ENCODE assay signal across 17 cellular contexts in the genomic region with DNA sequence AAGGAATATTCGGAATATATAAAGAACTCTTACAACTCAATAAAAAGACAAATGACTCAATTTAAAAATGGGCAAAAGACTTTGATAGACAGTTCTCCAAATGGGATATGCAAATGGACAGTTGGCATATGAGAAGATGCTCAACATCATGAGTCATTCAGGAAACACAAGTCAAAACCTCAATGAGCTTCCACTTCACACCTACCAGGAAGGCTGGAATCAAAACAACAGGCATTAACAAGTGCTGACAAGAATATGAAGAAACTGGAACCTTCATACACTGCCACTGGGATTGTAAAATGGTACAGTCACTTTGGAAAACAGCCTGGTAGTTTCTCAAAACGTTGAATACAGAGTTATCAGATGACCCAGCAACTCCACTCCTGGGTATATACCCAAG. TPM values are rescaled to one million over a fixed set of nuclear protein-coding genes. Genes with fewer than 3 reads are reported as not detected.
DNase-seq lines count a peak whose midpoint lies in the region; ATAC-seq, FAIRE-seq and TF ChIP-seq lines count a peak whose summit lies in the region.
"Had no signal": no experiment of that assay in that cellular context is flagged by ENCODE, and none has a peak within 500 bp of the region (broad histone marks: within the 10 kb centered on the region; RNA-seq: fewer than 3 reads in every experiment).

No MANE protein-coding gene starts in this region.

- intact Hi-C loops in activated T-helper 2 cell treated with anti-CD3 and anti-CD28 coated beads, Interferon-gamma antibody, Interleukin-2, Interleukin-4, amounts not matched to agents 10 μg/mL and 5 μg/mL and 100 μg/mL, durations not matched to agents 14 hours and 24 hours and 36 hours (cut with micrococcal nuclease): no loop called here
- intact Hi-C loops in kidney (cut with DNase I): no loop called here

- no peaks in the 10 kb centered on the region for H3K36me3 ChIP-seq in keratinocyte (ENCODE audit: control insufficient read depth in 2 of 2, extremely low read depth in 1 of 2, insufficient read depth in 2 of 2, low read length in 2 of 2)
- H3K36me3 ChIP-seq in kidney (ENCODE audit: control insufficient read depth in 1 of 2, insufficient read depth in 2 of 2, low read length in 2 of 2): no peaks in the 10 kb centered on the region

- H2AFZ ChIP-seq in keratinocyte (ENCODE audit: control insufficient read depth, low read length): no peak overlapping the region
- H2AFZ ChIP-seq: GM23248 had no signal

- H3K27ac ChIP-seq in A549 (no peak overlapping the region), keratinocyte (ENCODE audit: control insufficient read depth, insufficient read depth, low read length) (no peak overlapping the region), kidney (ENCODE audit: low read depth in 2 of 2, low read length in 2 of 2) (no peak overlapping the region)
- H3K27ac ChIP-seq: GM23248 had no signal

- H3K4me1 ChIP-seq in A549: no peaks in the 10 kb centered on the region
- no peaks in the 10 kb centered on the region for H3K4me1 ChIP-seq in keratinocyte (ENCODE audit: control insufficient read depth, extremely low read depth, insufficient read depth, low read length)
- H3K4me1 ChIP-seq in kidney (ENCODE audit: control insufficient read depth in 1 of 2, insufficient read depth in 1 of 2, low read depth in 1 of 2, low read length in 2 of 2): no peaks in the 10 kb centered on the region
- H3K4me1 ChIP-seq: Caco-2 had no signal

- H3K9ac ChIP-seq in keratinocyte (ENCODE audit: control insufficient read depth, extremely low read depth, insufficient read depth, low read length) (no peak overlapping the region), kidney (ENCODE audit: low read length in 2 of 2) (no peak overlapping the region)
- H3K9ac ChIP-seq: GM23248 had no signal

- H3K9me3 ChIP-seq in A549 (no peaks in the 10 kb centered on the region), keratinocyte (ENCODE audit: control insufficient read depth, low read depth, low read length) (no peaks in the 10 kb centered on the region), kidney (ENCODE audit: control insufficient read depth in 1 of 2, low read length in 2 of 2) (no peaks in the 10 kb centered on the region)

- TF ChIP-seq POLR2A in A549 (IDR thresholded peaks at IDR 0.05; ENCODE audit: low read length): no peak

- WGBS in A549 (ENCODE audit: missing lambda C conversion rate): 11% methylated on average over 2 of the region's 2 CpGs

- dilution Hi-C loops in keratinocyte (cut with MboI; ENCODE audit: extremely low pct_ligation_motif_present, low sequenced_read_pairs): no loop called here

- H3K79me2 ChIP-seq in keratinocyte (ENCODE audit: control insufficient read depth, insufficient read depth, low read length): no peaks in the 10 kb centered on the region

- CTCF ChIA-PET in A549 (lab: Yijun Ruan, JAX): no interaction called here

- H3K4me2 ChIP-seq in A549 (no peak overlapping the region), keratinocyte (ENCODE audit: control insufficient read depth, extremely low read depth, insufficient read depth, low read depth, low read length) (no peak overlapping the region)

- H3K4me3 Mint-ChIP-seq in activated T-helper 2 cell treated with anti-CD3 and anti-CD28 coated beads, Interferon-gamma antibody, Interleukin-2, Interleukin-4, amounts not matched to agents 10 μg/mL and 5 μg/mL and 100 μg/mL, durations not matched to agents 14 hours and 24 hours and 36 hours (ENCODE audit: low read depth): no peak overlapping the region
- H3K4me3 Mint-ChIP-seq: CD14-positive monocyte; CD8-positive, alpha-beta memory T cell; IgD-negative memory B cell had no signal

- H3K9me1 ChIP-seq in keratinocyte (ENCODE audit: control insufficient read depth, extremely low read depth, insufficient read depth, low read length): no peaks in the 10 kb centered on the region

- ATAC-seq in A549: no peak
- no peak for ATAC-seq in HG03097 (IDR thresholded peaks at IDR 0.05; ENCODE audit: low FRiP score, unreplicated experiment)
- ATAC-seq: GM12878, HCT116 had no signal

- no peak for TF ChIP-seq EP300 in A549 (IDR thresholded peaks at IDR 0.05)

- no peaks in the 10 kb centered on the region for H3K27me3 ChIP-seq in keratinocyte (ENCODE audit: control insufficient read depth, extremely low read depth, insufficient read depth, low read length)

- H3K27ac Mint-ChIP-seq in activated T-helper 2 cell treated with anti-CD3 and anti-CD28 coated beads, Interferon-gamma antibody, Interleukin-2, Interleukin-4, amounts not matched to agents 10 μg/mL and 5 μg/mL and 100 μg/mL, durations not matched to agents 14 hours and 24 hours and 36 hours: no peak overlapping the region
- H3K27ac Mint-ChIP-seq: CD14-positive monocyte; CD8-positive, alpha-beta memory T cell; IgD-negative memory B cell had no signal

- no peak for DNase-seq in A549 (ENCODE audit: low read depth in 1 of 2, low spot score in 1 of 2)
- DNase-seq in D721Med (ENCODE audit: insufficient read length, low spot score): no peak
- DNase-seq in epithelial cell of esophagus (ENCODE audit: low read depth): peak; percentile 61
- DNase-seq in keratinocyte (ENCODE audit: low read depth, low spot score): peak; percentile 17
- no peak for DNase-seq in activated T-helper 2 cell treated with anti-CD3 and anti-CD28 coated beads, Interferon-gamma antibody, Interleukin-2, Interleukin-4, amounts not matched to agents 10 μg/mL and 5 μg/mL and 100 μg/mL, durations not matched to agents 14 hours and 24 hours and 36 hours (ENCODE audit: low spot score)
- DNase-seq in kidney: no peak
- DNase-seq: Caco-2; CD8-positive, alpha-beta memory T cell; DMS79; GM23248 had no signal

- TF ChIP-seq RAD21 in A549 (conservative IDR thresholded peaks at IDR 0.05 in 1 of 2, IDR thresholded peaks at IDR 0.05 in 1 of 2): no peak

- no peaks in the 10 kb centered on the region for H3K9me3 Mint-ChIP-seq in activated T-helper 2 cell treated with anti-CD3 and anti-CD28 coated beads, Interferon-gamma antibody, Interleukin-2, Interleukin-4, amounts not matched to agents 10 μg/mL and 5 μg/mL and 100 μg/mL, durations not matched to agents 14 hours and 24 hours and 36 hours

- POLR2A ChIA-PET in A549 (lab: Yijun Ruan, JAX): no interaction called here

- no peak overlapping the region for H3K4me3 ChIP-seq in A549
- no peak overlapping the region for H3K4me3 ChIP-seq in epithelial cell of esophagus (ENCODE audit: low read length)
- H3K4me3 ChIP-seq in keratinocyte (ENCODE audit: control insufficient read depth in 2 of 3, extremely low read depth in 1 of 3, insufficient read depth in 2 of 3, low read depth in 1 of 3, low read length in 3 of 3): no peak overlapping the region
- H3K4me3 ChIP-seq in kidney (ENCODE audit: low read length in 2 of 2): no peak overlapping the region
- H3K4me3 ChIP-seq: GM12878, GM23248 had no signal

- peaks cover 7% of the 10 kb centered on the region for H3K27me3 Mint-ChIP-seq in activated T-helper 2 cell treated with anti-CD3 and anti-CD28 coated beads, Interferon-gamma antibody, Interleukin-2, Interleukin-4, amounts not matched to agents 10 μg/mL and 5 μg/mL and 100 μg/mL, durations not matched to agents 14 hours and 24 hours and 36 hours (ENCODE audit: low read depth)

- H3K36me3 Mint-ChIP-seq in activated T-helper 2 cell treated with anti-CD3 and anti-CD28 coated beads, Interferon-gamma antibody, Interleukin-2, Interleukin-4, amounts not matched to agents 10 μg/mL and 5 μg/mL and 100 μg/mL, durations not matched to agents 14 hours and 24 hours and 36 hours (ENCODE audit: low read depth): no peaks in the 10 kb centered on the region
- H3K36me3 Mint-ChIP-seq: CD14-positive monocyte; CD8-positive, alpha-beta memory T cell had no signal

- H3K4me1 Mint-ChIP-seq in activated T-helper 2 cell treated with anti-CD3 and anti-CD28 coated beads, Interferon-gamma antibody, Interleukin-2, Interleukin-4, amounts not matched to agents 10 μg/mL and 5 μg/mL and 100 μg/mL, durations not matched to agents 14 hours and 24 hours and 36 hours (ENCODE audit: low read depth): no peaks in the 10 kb centered on the region
- H3K4me1 Mint-ChIP-seq: CD14-positive monocyte; CD8-positive, alpha-beta memory T cell; IgD-negative memory B cell had no signal

- FAIRE-seq in A549 (lab: Jason Lieb, UNC): peak; percentile 49
- peak; percentile 35 for FAIRE-seq in D721Med (lab: Jason Lieb, UNC)
- peak; percentile 44 for FAIRE-seq in keratinocyte (lab: Jason Lieb, UNC)
- no peak for FAIRE-seq in kidney (lab: Jason Lieb, UNC)
- FAIRE-seq: GM12878, GM18507, H54 had no signal

- no peak for TF ChIP-seq CTCF in A549 (IDR thresholded peaks at IDR 0.05)
- TF ChIP-seq CTCF in D721Med (IDR thresholded peaks at IDR 0.05; ENCODE audit: insufficient read depth, missing control alignments): no peak
- TF ChIP-seq CTCF in epithelial cell of esophagus (IDR thresholded peaks at IDR 0.05; ENCODE audit: insufficient read depth, low read depth, low read length, missing control alignments): no peak
- TF ChIP-seq CTCF in keratinocyte (optimal IDR thresholded peaks at IDR 0.05 in 1 of 3, IDR thresholded peaks at IDR 0.05 in 1 of 3, conservative IDR thresholded peaks at IDR 0.05 in 1 of 3; ENCODE audit: extremely low read depth in 1 of 3, insufficient read depth in 2 of 3, low read length in 3 of 3): no peak
- no peak for TF ChIP-seq CTCF in kidney (IDR thresholded peaks at IDR 0.05; ENCODE audit: borderline replicate concordance, extremely low read depth, insufficient read depth)

- no peaks in the 10 kb centered on the region for H4K20me1 ChIP-seq in keratinocyte (ENCODE audit: control insufficient read depth, extremely low read depth, insufficient read depth, low read length)

TF ChIP-seq in A549, 52 proteins besides CTCF, POLR2A, EP300 and RAD21 (continues in another document):
- TF ChIP-seq SMC3 (IDR thresholded peaks at IDR 0.05): no peak
- no peak for TF ChIP-seq RNF2 (IDR thresholded peaks at IDR 0.05; ENCODE audit: borderline replicate concordance, low read depth)

RNA-seq across cellular contexts. Expression of gene PGBD5, which starts 17.2 kb away (rescaled TPM):
- polyA plus RNA-seq in A549 (2011; rRNA removed): 0.04 and 0.07 TPM in 2 replicates
- polyA plus RNA-seq in A549 (2012; cell fraction: cytosol; rRNA removed): 0.10 and 0.12 TPM in 2 replicates
- 0.08 and 0.17 TPM in 2 replicates for polyA plus RNA-seq in A549 (2012; cell fraction: nucleus; rRNA removed)
- 0.24 to 0.66 TPM (median 0.47 TPM) in 3 replicates for polyA plus RNA-seq in A549 (2017; fragmentation: RNase III; extraction: RNeasy Plus Mini Kit Qiagen cat#74134 plus additional on column Dnase treatment)
- 0.39 TPM in 1 of 2 replicates, not detected in the other for polyA minus RNA-seq in A549 (2011; rRNA and poly(A)+ RNA removed)
- 0.28 to 2.1 TPM (median 0.31 TPM) in 3 replicates for polyA plus RNA-seq in keratinocyte
- 0.17 TPM for polyA plus RNA-seq in keratinocyte (2011; ENCODE audit: low read depth)
- 1.3 and 3.1 TPM in 2 replicates for polyA plus RNA-seq in keratinocyte (2011; cell fraction: cytosol; rRNA removed)
- 2.6 and 4.0 TPM in 2 replicates for polyA plus RNA-seq in keratinocyte (2011; cell fraction: nucleus; rRNA removed)
- 0.38 and 0.93 TPM in 2 replicates for polyA plus RNA-seq in keratinocyte (2012; ENCODE audit: low replicate concordance)
- 0.66 to 2.8 TPM (median 0.70 TPM) in 3 replicates for polyA minus RNA-seq in keratinocyte
- 2.9 TPM for polyA minus RNA-seq in keratinocyte (2011; cell fraction: cytosol; rRNA and poly(A)+ RNA removed)
- 1.5 and 2.2 TPM in 2 replicates for polyA minus RNA-seq in keratinocyte (2011; cell fraction: nucleus; rRNA and poly(A)+ RNA removed)
- total RNA-seq in activated T-helper 2 cell treated with anti-CD3 and anti-CD28 coated beads, Interferon-gamma antibody, Interleukin-2, Interleukin-4, amounts not matched to agents 10 μg/mL and 5 μg/mL and 100 μg/mL, durations not matched to agents 14 hours and 24 hours and 36 hours: not detected in 2 replicates
- total RNA-seq in kidney: 3.7 TPM
- 2.0 TPM for polyA plus RNA-seq in kidney (ENCODE audit: insufficient read depth, low read depth, low replicate concordance)
- total RNA-seq: CD8-positive, alpha-beta memory T cell had no signal
- polyA plus RNA-seq: CD14-positive monocyte; CD8-positive, alpha-beta memory T cell; GM12878; IgD-negative memory B cell had no signal

Comparison
In these comparisons a context has a peak if more than half of its experiments do, and no peak if none do; other contexts are left out.
1. DNase-seq: peak in epithelial cell of esophagus (single experiment) and keratinocyte (single experiment); none in A549 (0 of 2), D721Med (single experiment), activated T-helper 2 cell treated with anti-CD3 and anti-CD28 coated beads, Interferon-gamma antibody, Interleukin-2, Interleukin-4, amounts not matched to agents 10 μg/mL and 5 μg/mL and 100 μg/mL, durations not matched to agents 14 hours and 24 hours and 36 hours (single experiment) and kidney (single experiment).